ENCODE assay signal across 8 cellular contexts in the genomic region with DNA sequence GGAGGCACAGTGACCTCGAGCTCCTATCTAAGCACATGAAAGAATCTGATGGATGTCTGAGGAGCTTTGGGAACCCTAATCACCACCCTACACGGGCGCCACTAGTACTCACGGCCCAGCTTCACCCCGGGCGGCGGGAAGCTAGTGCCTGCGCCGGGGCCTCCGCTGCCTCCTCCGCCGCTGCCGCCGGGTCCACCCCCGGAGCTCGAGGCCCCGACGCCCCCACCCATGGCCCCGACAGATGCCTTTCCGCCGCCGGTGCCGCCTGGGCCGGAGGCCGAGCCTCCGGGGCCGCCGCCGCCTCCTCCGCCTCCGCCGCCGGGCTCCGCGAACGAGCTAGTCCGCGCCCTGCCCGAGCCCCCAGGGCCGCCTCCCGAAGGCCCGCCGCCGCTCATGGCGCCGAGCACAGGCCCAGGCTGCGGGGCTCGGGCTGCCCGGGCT. TPM values are rescaled to one million over a fixed set of nuclear protein-coding genes. Genes with fewer than 3 reads are reported as not detected.
DNase-seq lines count a peak whose midpoint lies in the region; ATAC-seq and TF ChIP-seq lines count a peak whose summit lies in the region.

No MANE protein-coding gene starts in this region.

- no peaks in the 10 kb centered on the region for H3K27me3 ChIP-seq in SK-N-SH (ENCODE audit: insufficient read depth)
- no peaks in the 10 kb centered on the region for H3K27me3 ChIP-seq in Loucy (ENCODE audit: insufficient read depth, low read length, poor library complexity, severe bottlenecking)
- H3K27me3 ChIP-seq in mucosa of rectum (ENCODE audit: control insufficient read depth in 2 of 2, insufficient read depth in 2 of 2, low read length in 2 of 2), result no peaks in the 10 kb centered on the region

- H3F3A ChIP-seq in SK-N-SH (replicated peaks; ENCODE audit: insufficient read depth), result peaks cover 37% of the 10 kb centered on the region
- H3F3A ChIP-seq in Loucy (ENCODE audit: low read depth), result no peaks in the 10 kb centered on the region

- peak overlapping the region; percentile 85 for H3K27ac Mint-ChIP-seq in chondrocyte (ENCODE audit: unreplicated experiment)

- H3K9me3 ChIP-seq in SK-N-SH, result no peaks in the 10 kb centered on the region
- no peaks in the 10 kb centered on the region for H3K9me3 ChIP-seq in Loucy (ENCODE audit: insufficient read depth, low read depth, low read length)
- no peaks in the 10 kb centered on the region for H3K9me3 ChIP-seq in mucosa of rectum (ENCODE audit: control insufficient read depth in 2 of 2, low read length in 2 of 2)

- H3K4me3 ChIP-seq in SK-N-SH (ENCODE audit: low read depth in 2 of 2, low read length in 1 of 2), result peak overlapping the region; percentile 62 to 84
- H3K4me3 ChIP-seq in Loucy (ENCODE audit: low read length, poor library complexity, severe bottlenecking), result peak overlapping the region; percentile 78
- peak overlapping the region; percentile 72 to 96 for H3K4me3 ChIP-seq in mucosa of rectum (ENCODE audit: low read length in 2 of 2)

- no peak for TF ChIP-seq EP300 in SK-N-SH (IDR thresholded peaks at IDR 0.05; ENCODE audit: borderline replicate concordance in 1 of 2, low read depth in 1 of 2, low read length in 1 of 2)

- no peak for TF ChIP-seq RAD21 in SK-N-SH (IDR thresholded peaks at IDR 0.05; ENCODE audit: low read length)

- CTCF ChIA-PET in SK-N-SH (lab: Yijun Ruan, JAX), result interaction anchor here (1.3 to 14.8 kb wide), 9 partner anchors 9 to 161 kb away, joined by 3 to 205 read pairs (median 4); partner anchors contain the start of gene ERF

- peaks cover 3% of the 10 kb centered on the region for H3K36me3 Mint-ChIP-seq in chondrocyte (ENCODE audit: low read depth)

- H3K4me2 ChIP-seq in SK-N-SH (peak overlapping the region; percentile 76), Loucy (ENCODE audit: low read depth, low read length, poor library complexity, severe bottlenecking) (peak overlapping the region; percentile 90)

- peaks cover 14% of the 10 kb centered on the region for H4K20me1 ChIP-seq in SK-N-SH (ENCODE audit: insufficient read depth)
- peaks cover 8% of the 10 kb centered on the region for H4K20me1 ChIP-seq in Loucy (ENCODE audit: insufficient read depth, low read length, poor library complexity, severe bottlenecking)

- H3K4me1 ChIP-seq in SK-N-SH (ENCODE audit: control insufficient read depth in 1 of 2, insufficient read depth in 2 of 2, low read depth in 1 of 2, low read length in 1 of 2) (peaks cover 19 to 30% of the 10 kb centered on the region in 2 experiments), Loucy (ENCODE audit: insufficient read depth, low read length, poor library complexity, severe bottlenecking) (peaks cover 30% of the 10 kb centered on the region), mucosa of rectum (ENCODE audit: control insufficient read depth in 2 of 2, insufficient read depth in 2 of 2, low read length in 2 of 2) (peaks cover 14 to 26% of the 10 kb centered on the region in 2 donors)

- DNase-seq in SK-N-SH (peak; percentile 59), chondrocyte (ENCODE audit: low spot score) (no peak), NCI-H2081 (lab: John Stamatoyannopoulos, UW) (no peak)
- no peak for DNase-seq in effector CD8-positive, alpha-beta T cell (lab: John Stamatoyannopoulos, UW)

- H3K9me2 ChIP-seq in SK-N-SH, result no peaks in the 10 kb centered on the region
- no peaks in the 10 kb centered on the region for H3K9me2 ChIP-seq in Loucy (replicated peaks; ENCODE audit: low read depth, low read length)

- POLR2A ChIA-PET in SK-N-SH (lab: Yijun Ruan, JAX), result interaction anchor here (1.0 to 3.0 kb wide), 3 partner anchors 8 to 166 kb away, joined by 4 to 28 read pairs (median 8); partner anchors contain the start of gene ZNF574

- no peaks in the 10 kb centered on the region for H3K27me3 Mint-ChIP-seq in chondrocyte (ENCODE audit: low read depth)

- H3K27ac ChIP-seq in SK-N-SH (ENCODE audit: low read depth in 2 of 2, low read length in 1 of 2) (peak overlapping the region; percentile 51 to 95; a peak in 3 of 4 replicates), mucosa of rectum (ENCODE audit: low read depth in 2 of 2, low read length in 2 of 2) (peak overlapping the region; percentile 85 to 96)

- H3K79me2 ChIP-seq in SK-N-SH (ENCODE audit: insufficient read depth) (peaks cover 53% of the 10 kb centered on the region), Loucy (ENCODE audit: insufficient read depth, low read length) (peaks cover 37% of the 10 kb centered on the region)

- H3K9ac ChIP-seq in SK-N-SH (peak overlapping the region; percentile 86), Loucy (ENCODE audit: low read depth, low read length, poor library complexity, severe bottlenecking) (peak overlapping the region; percentile 93), mucosa of rectum (ENCODE audit: low read depth in 1 of 2, low read length in 2 of 2) (peak overlapping the region; percentile 76 to 92)

- peaks cover 59% of the 10 kb centered on the region for H3K4me1 Mint-ChIP-seq in chondrocyte (ENCODE audit: low read depth)

- WGBS in SK-N-SH (ENCODE audit: low lambda C conversion rate), result 0% methylated on average over 15 of the region's 49 CpGs

- H2AFZ ChIP-seq in SK-N-SH (ENCODE audit: low read depth) (no peak overlapping the region), Loucy (ENCODE audit: low read length) (no peak overlapping the region)

- H3K36me3 ChIP-seq in SK-N-SH (replicated peaks in 1 of 2; ENCODE audit: control insufficient read depth in 1 of 2, insufficient read depth in 2 of 2, low read length in 1 of 2) (peaks cover 11 to 22% of the 10 kb centered on the region in 2 experiments), Loucy (ENCODE audit: insufficient read depth, low read length) (no peaks in the 10 kb centered on the region), mucosa of rectum (ENCODE audit: control insufficient read depth in 2 of 2, insufficient read depth in 2 of 2, low read length in 2 of 2) (peaks cover 6 to 11% of the 10 kb centered on the region in 2 donors)

- no peaks in the 10 kb centered on the region for H3K9me3 Mint-ChIP-seq in chondrocyte (ENCODE audit: low read depth)

- peak overlapping the region; percentile 90 for H3K4me3 Mint-ChIP-seq in chondrocyte (ENCODE audit: unreplicated experiment)

- TF ChIP-seq CTCF in SK-N-SH (IDR thresholded peaks at IDR 0.05), result no peak
- no peak for TF ChIP-seq CTCF in Loucy (conservative IDR thresholded peaks at IDR 0.05; ENCODE audit: low read length)
- TF ChIP-seq CTCF in chondrocyte (IDR thresholded peaks at IDR 0.05), result no peak

- ATAC-seq in SK-N-SH treated with all-trans-retinoic acid at 6 μM for 48 hours (no peak), HG03025 (IDR thresholded peaks at IDR 0.05; ENCODE audit: low FRiP score, unreplicated experiment) (no peak)

TF ChIP-seq in SK-N-SH, 30 proteins besides CTCF, POLR2A, EP300 and RAD21 (continues in another document):
- TF ChIP-seq GATA2 (CRISPR knock-in tag; IDR thresholded peaks at IDR 0.05), result no peak
- no peak for TF ChIP-seq CHD2 (IDR thresholded peaks at IDR 0.05; ENCODE audit: low read length, partially characterized antibody)
- TF ChIP-seq, protein P1, sequence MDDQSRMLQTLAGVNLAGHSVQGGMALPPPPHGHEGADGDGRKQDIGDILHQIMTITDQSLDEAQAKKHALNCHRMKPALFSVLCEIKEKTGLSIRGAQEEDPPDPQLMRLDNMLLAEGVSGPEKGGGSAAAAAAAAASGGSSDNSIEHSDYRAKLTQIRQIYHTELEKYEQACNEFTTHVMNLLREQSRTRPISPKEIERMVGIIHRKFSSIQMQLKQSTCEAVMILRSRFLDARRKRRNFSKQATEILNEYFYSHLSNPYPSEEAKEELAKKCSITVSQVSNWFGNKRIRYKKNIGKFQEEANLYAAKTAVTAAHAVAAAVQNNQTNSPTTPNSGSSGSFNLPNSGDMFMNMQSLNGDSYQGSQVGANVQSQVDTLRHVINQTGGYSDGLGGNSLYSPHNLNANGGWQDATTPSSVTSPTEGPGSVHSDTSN (IDR thresholded peaks at IDR 0.05), result no peak
- no peak for TF ChIP-seq RFX5 (IDR thresholded peaks at IDR 0.05; ENCODE audit: low read length)
- no peak for TF ChIP-seq MEF2A (IDR thresholded peaks at IDR 0.05; ENCODE audit: borderline replicate concordance, low read depth)

TF ChIP-seq in SK-N-SH treated with all-trans-retinoic acid at 6 μM for 48 hours, 23 proteins besides CTCF, POLR2A, EP300 and RAD21 (continues in another document):
- TF ChIP-seq POU6F1 (CRISPR knock-in tag; IDR thresholded peaks at IDR 0.05; ENCODE audit: borderline replicate concordance, low read depth) (no peak), RARB (CRISPR knock-in tag; IDR thresholded peaks at IDR 0.05) (no peak), SNAI2 (CRISPR knock-in tag; IDR thresholded peaks at IDR 0.05) (no peak), ZFP30 (CRISPR knock-in tag; IDR thresholded peaks at IDR 0.05) (no peak)

RNA-seq across cellular contexts. Expression of gene GSK3A, which starts 0.3 kb away (rescaled TPM):
- 42.1 and 47.2 TPM in 2 replicates for polyA plus RNA-seq in SK-N-SH (2012; rRNA removed)
- 26.1 and 35.6 TPM in 2 replicates for polyA plus RNA-seq in SK-N-SH (2012; cell fraction: cytosol; rRNA removed)
- polyA plus RNA-seq in SK-N-SH (2012; cell fraction: nucleus; rRNA removed), result 27.6 and 44.6 TPM in 2 replicates
- 38.9 to 43.6 TPM (median 42.0 TPM) in 3 replicates for total RNA-seq in chondrocyte

RNA-seq across cellular contexts. Expression of gene ERF, which starts 12.8 kb away (rescaled TPM):
- 89.6 and 94.5 TPM in 2 replicates for polyA plus RNA-seq in SK-N-SH (2012; rRNA removed)
- polyA plus RNA-seq in SK-N-SH (2012; cell fraction: cytosol; rRNA removed), result 38.5 and 54.1 TPM in 2 replicates
- polyA plus RNA-seq in SK-N-SH (2012; cell fraction: nucleus; rRNA removed), result 101 and 184 TPM in 2 replicates
- 64.5 to 74.6 TPM (median 71.7 TPM) in 3 replicates for total RNA-seq in chondrocyte

RNA-seq across cellular contexts. Expression of gene ZNF526, which starts 22.0 kb away (rescaled TPM):
- polyA plus RNA-seq in SK-N-SH (2012; rRNA removed), result 3.5 and 4.0 TPM in 2 replicates
- 1.7 and 2.6 TPM in 2 replicates for polyA plus RNA-seq in SK-N-SH (2012; cell fraction: cytosol; rRNA removed)
- polyA plus RNA-seq in SK-N-SH (2012; cell fraction: nucleus; rRNA removed), result 3.4 and 4.3 TPM in 2 replicates
- 14.9 to 17.2 TPM (median 16.6 TPM) in 3 replicates for total RNA-seq in chondrocyte

RNA-seq across cellular contexts. Expression of gene DEDD2, which starts 24.6 kb away (rescaled TPM):
- 30.2 and 31.1 TPM in 2 replicates for polyA plus RNA-seq in SK-N-SH (2012; rRNA removed)
- 15.7 and 23.9 TPM in 2 replicates for polyA plus RNA-seq in SK-N-SH (2012; cell fraction: cytosol; rRNA removed)
- polyA plus RNA-seq in SK-N-SH (2012; cell fraction: nucleus; rRNA removed), result 29.2 and 30.8 TPM in 2 replicates
- 15.5 to 19.9 TPM (median 18.7 TPM) in 3 replicates for total RNA-seq in chondrocyte

RNA-seq across cellular contexts. Expression of gene CIC, which starts 27.0 kb away (rescaled TPM):
- polyA plus RNA-seq in SK-N-SH (2012; rRNA removed), result 8.6 and 16.9 TPM in 2 replicates
- polyA plus RNA-seq in SK-N-SH (2012; cell fraction: cytosol; rRNA removed), result 7.7 and 12.5 TPM in 2 replicates
- polyA plus RNA-seq in SK-N-SH (2012; cell fraction: nucleus; rRNA removed), result 67.2 and 121 TPM in 2 replicates
- total RNA-seq in chondrocyte, result 83.6 to 101 TPM (median 86.3 TPM) in 3 replicates
